In the genomic region with DNA sequence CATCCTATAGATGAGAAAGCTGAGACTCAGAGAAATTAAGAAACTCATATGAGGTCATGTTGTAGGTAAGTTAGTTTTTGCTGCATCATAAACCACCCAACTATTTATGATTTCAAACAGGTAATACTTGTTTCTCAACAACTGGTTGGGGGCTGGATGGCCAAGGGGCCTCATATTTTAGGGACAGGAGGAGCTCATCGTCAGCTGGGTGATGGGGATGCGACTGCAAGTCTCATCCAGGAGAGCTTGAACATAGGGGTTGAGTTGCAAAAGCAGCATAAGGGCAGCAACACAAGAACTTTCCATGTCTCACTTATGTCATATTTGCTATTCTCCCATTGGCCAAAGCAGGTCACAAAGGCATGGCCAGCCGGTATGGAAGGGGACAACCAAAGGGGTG, we compare ENCODE assay signal across 24 cellular contexts. TPM values are rescaled to one million over a fixed set of nuclear protein-coding genes. Genes with fewer than 3 reads are reported as not detected.
DNase-seq lines count a peak whose midpoint lies in the region; ATAC-seq, FAIRE-seq and TF ChIP-seq lines count a peak whose summit lies in the region.
"Had no signal": no experiment of that assay in that cellular context is flagged by ENCODE, and none has a peak within 500 bp of the region (broad histone marks: within the 10 kb centered on the region; RNA-seq: fewer than 3 reads in every experiment).

No MANE protein-coding gene starts in this region.

- TF ChIP-seq POLR2A in K562 (conservative IDR thresholded peaks at IDR 0.05), result no peak

- intact Hi-C loops in K562 (cut with micrococcal nuclease), result loop anchor here (5.0 kb wide), 1 partner anchor 142 kb away; no protein-coding TSS in a partner anchor

- in situ Hi-C loops in K562 (cut with MboI), result loop anchor here (10.0 to 25.0 kb wide), 3 partner anchors 135 to 783 kb away; no protein-coding TSS in a partner anchor

- POLR2A ChIA-PET in K562 (lab: Yijun Ruan, JAX), result interaction anchor here (1.2 kb wide), 1 partner anchor 35 kb away, joined by 3 read pairs; no protein-coding TSS in a partner anchor

- no peaks in the 10 kb centered on the region for H3K9me3 Mint-ChIP-seq in type B pancreatic cell
- no peaks in the 10 kb centered on the region for H3K9me3 Mint-ChIP-seq in activated T-cell treated with anti-CD3 and anti-CD28 coated beads, Interleukin-2, amount 50 U/mL, for 4 hours
- H3K9me3 Mint-ChIP-seq: CD4-positive, alpha-beta T cell; CD8-positive, alpha-beta T cell had no signal

- no peaks in the 10 kb centered on the region for H3K27me3 ChIP-seq in K562 (ENCODE audit: control insufficient read depth in 2 of 2, insufficient read depth in 2 of 2, low read length in 2 of 2)
- H3K27me3 ChIP-seq: BE2C, BLaER1 had no signal

- H4K20me1 ChIP-seq in K562 (replicated peaks; ENCODE audit: control insufficient read depth, insufficient read depth, low read length), result no peaks in the 10 kb centered on the region; the same call in 1 of the 2 replicates
- H4K20me1 ChIP-seq: BLaER1 had no signal

- TF ChIP-seq CTCF in K562 (IDR thresholded peaks at IDR 0.05 in 2 of 3, conservative IDR thresholded peaks at IDR 0.05 in 1 of 3; ENCODE audit: insufficient read depth in 2 of 3, low read depth in 1 of 3, low read length in 3 of 3) (no peak), type B pancreatic cell (conservative IDR thresholded peaks at IDR 0.05) (no peak)

- BruUV-seq in K562 (replicated peaks; lab: Mats Ljungman, UMichigan), result no TSS peak

- peaks cover 20% of the 10 kb centered on the region for H3K4me1 Mint-ChIP-seq in type B pancreatic cell (ENCODE audit: unreplicated experiment)
- peaks cover 15% of the 10 kb centered on the region for H3K4me1 Mint-ChIP-seq in activated T-cell treated with anti-CD3 and anti-CD28 coated beads, Interleukin-2, amount 50 U/mL, for 4 hours (ENCODE audit: low read depth)

- H3K4me2 ChIP-seq in K562 (ENCODE audit: insufficient read depth, low read length), result no peak overlapping the region
- H3K4me2 ChIP-seq: BLaER1 had no signal

- H3K9me3 ChIP-seq in K562 (replicated peaks; ENCODE audit: control insufficient read depth, insufficient read depth, low read depth, low read length), result peaks cover 2% of the 10 kb centered on the region; the same call in 1 of the 2 replicates
- H3K9me3 ChIP-seq: BE2C, Caco-2 had no signal

- H3K27ac ChIP-seq in K562 (ENCODE audit: extremely low read depth, low read depth, low read length), result no peak overlapping the region
- H3K27ac ChIP-seq: BLaER1 had no signal

- no peaks in the 10 kb centered on the region for H3K9me1 ChIP-seq in K562 (ENCODE audit: control insufficient read depth, insufficient read depth, low read length)

- H3K27me3 Mint-ChIP-seq in type B pancreatic cell, result peaks cover 10% of the 10 kb centered on the region
- H3K27me3 Mint-ChIP-seq in activated T-cell treated with anti-CD3 and anti-CD28 coated beads, Interleukin-2, amount 50 U/mL, for 4 hours (ENCODE audit: low read depth), result no peaks in the 10 kb centered on the region
- H3K27me3 Mint-ChIP-seq: CD4-positive, alpha-beta T cell had no signal

- H3K4me1 ChIP-seq in K562 (replicated peaks in 1 of 2; ENCODE audit: control insufficient read depth in 2 of 2, insufficient read depth in 2 of 2, low read length in 2 of 2), result peaks cover 17% of the 10 kb centered on the region in 2 experiments; a peak in 4 of 5 replicates
- H3K4me1 ChIP-seq: BE2C, Caco-2 had no signal

- peak overlapping the region; percentile 44 for H3K27ac Mint-ChIP-seq in type B pancreatic cell
- H3K27ac Mint-ChIP-seq: CD4-positive, alpha-beta T cell; CD8-positive, alpha-beta T cell had no signal

- FAIRE-seq in K562 (lab: Jason Lieb, UNC), result no peak
- FAIRE-seq: A204.1, D721Med, G401.6, GM12891 had no signal

- TF ChIP-seq EP300 in Ishikawa (IDR thresholded peaks at IDR 0.05; ENCODE audit: borderline replicate concordance) (no peak), K562 (IDR thresholded peaks at IDR 0.05; ENCODE audit: low read length) (no peak)

- WGBS in K562 (ENCODE audit: insufficient coverage, low coverage, missing lambda C conversion rate), result 66% methylated on average over 3 of the region's 3 CpGs

- TF ChIP-seq RAD21 in Ishikawa (IDR thresholded peaks at IDR 0.05; ENCODE audit: low read depth), result no peak
- no peak for TF ChIP-seq RAD21 in K562 (CRISPR knock-in tag; conservative IDR thresholded peaks at IDR 0.05 in 1 of 2, IDR thresholded peaks at IDR 0.05 in 1 of 2)

- no peak overlapping the region for H2AFZ ChIP-seq in K562 (ENCODE audit: low read depth, low read length)

- no peak for DNase-seq in K562 (ENCODE audit: extremely low read depth in 1 of 4, low spot score in 3 of 4)
- DNase-seq in mesenteric fat pad (ENCODE audit: low spot score), result peak; percentile 57
- DNase-seq in type B pancreatic cell (ENCODE audit: extremely low spot score, unreplicated experiment), result no peak
- DNase-seq in SW480 (ENCODE audit: low spot score), result no peak
- DNase-seq in activated T-cell treated with anti-CD3 and anti-CD28 coated beads, Interleukin-2, amount 50 U/mL, for 4 hours, result no peak
- DNase-seq: 8988T; ACHN; BE2C; C1 segment of cervical spinal cord; Calu3; CD4-positive, alpha-beta T cell; CD8-positive, alpha-beta T cell; DMS79 treated with DMSO at 0.1 percent for 48 hours; GF-D8 had no signal

- no peak overlapping the region for H3K4me3 Mint-ChIP-seq in type B pancreatic cell
- no peak overlapping the region for H3K4me3 Mint-ChIP-seq in activated T-cell treated with anti-CD3 and anti-CD28 coated beads, Interleukin-2, amount 50 U/mL, for 4 hours
- H3K4me3 Mint-ChIP-seq: CD4-positive, alpha-beta T cell; CD8-positive, alpha-beta T cell had no signal

- H3K9ac ChIP-seq in K562 (ENCODE audit: insufficient read depth in 1 of 2, low read depth in 2 of 2, low read length in 2 of 2), result no peak overlapping the region
- H3K9ac ChIP-seq: BLaER1 had no signal

- CTCF ChIA-PET in K562 (lab: Yijun Ruan, JAX; ENCODE audit: low intra/inter-chr PET ratio), result no interaction called here

- H3K36me3 ChIP-seq in K562 (ENCODE audit: control insufficient read depth, insufficient read depth, low read length), result no peaks in the 10 kb centered on the region
- H3K36me3 ChIP-seq: BE2C, BLaER1 had no signal

- peaks cover 7% of the 10 kb centered on the region for H3K36me3 Mint-ChIP-seq in type B pancreatic cell
- no peaks in the 10 kb centered on the region for H3K36me3 Mint-ChIP-seq in activated T-cell treated with anti-CD3 and anti-CD28 coated beads, Interleukin-2, amount 50 U/mL, for 4 hours (ENCODE audit: insufficient read depth)

- H3K4me3 ChIP-seq in K562, result no peak overlapping the region
- H3K4me3 ChIP-seq: BLaER1 had no signal

- ATAC-seq in K562 (no peak), GM18511 (IDR thresholded peaks at IDR 0.05; ENCODE audit: unreplicated experiment) (no peak)
- ATAC-seq in activated T-cell treated with anti-CD3 and anti-CD28 coated beads, Interleukin-2, amount 50 U/mL, for 4 hours, result no peak
- ATAC-seq: CD8-positive, alpha-beta T cell had no signal

- no peaks in the 10 kb centered on the region for H3K79me2 ChIP-seq in K562 (ENCODE audit: control insufficient read depth, insufficient read depth, low read length)

RNA-seq across cellular contexts. Expression of a gene that starts 3.6 kb away (rescaled TPM):
- total RNA-seq in K562 (2011; cell fraction: chromatin; rRNA removed; ENCODE audit: low replicate concordance), result 96.1 TPM in 1 of 2 replicates, not detected in the other
- 340 and 743 TPM in 2 replicates for total RNA-seq in K562 (2011; cell fraction: nucleolus; rRNA removed)
- 584 and 1,519 TPM in 2 replicates for total RNA-seq in K562 (2011; cell fraction: nucleoplasm; rRNA removed)
- total RNA-seq in K562 (2014; rRNA removed) (131 TPM in 1 of 2 replicates, not detected in the other), K562 (2014; rRNA removed; fragmentation: Illumina TruSeq; extraction: Trizol) (236 and 253 TPM in 2 replicates), K562 (2015; rRNA removed; fragmentation: Illumina TruSeq; extraction: Trizol) (169 and 170 TPM in 2 replicates), K562 (2021) (33.0 and 34.0 TPM in 2 replicates), mesenteric fat pad (7.5 TPM), type B pancreatic cell (ENCODE audit: low replicate concordance) (4.9 and 18.8 TPM in 2 replicates)
- polyA plus RNA-seq in K562 (2011; rRNA removed) (20.4 and 169 TPM in 2 replicates), K562 (2014; fragmentation: Illumina TruSeq; extraction: Trizol) (not detected in 2 replicates), K562 (2014; fragmentation: Nextera tagmentation; extraction: Ambion mirVana) (1 to 10 TPM in 1 of 2 experiments, not detected in 1; 5.8 TPM), K562 (2014; rRNA removed) (not detected in 2 replicates)
- polyA plus RNA-seq in K562 (2011; cell fraction: cytosol; rRNA removed), result not detected in 2 replicates
- polyA plus RNA-seq in K562 (2011; cell fraction: nucleus; rRNA removed), result 27.2 and 46.0 TPM in 2 replicates
- polyA plus RNA-seq in K562 (2012), result not detected in 2 replicates
- polyA minus RNA-seq in K562 (2011; rRNA and poly(A)+ RNA removed), result 74.3 and 391 TPM in 2 replicates
- 45.0 and 202 TPM in 2 replicates for polyA minus RNA-seq in K562 (2011; cell fraction: cytosol; rRNA and poly(A)+ RNA removed)
- polyA minus RNA-seq in K562 (2011; cell fraction: nucleus; rRNA and poly(A)+ RNA removed), result 490 and 616 TPM in 2 replicates
- 10 to 100 TPM; 27.8 to 49.1 (median 40.2) TPM for total RNA-seq in activated T-cell treated with anti-CD3 and anti-CD28 coated beads, Interleukin-2, amount 50 U/mL, for 4 hours
- total RNA-seq: Calu3 had no signal
- polyA plus RNA-seq: AG04450 had no signal

RNA-seq across cellular contexts. Expression of a gene that starts 35.6 kb away (rescaled TPM):
- 0.21 and 1.1 TPM in 2 replicates for total RNA-seq in K562 (2011; cell fraction: chromatin; rRNA removed; ENCODE audit: low replicate concordance)
- total RNA-seq in K562 (2011; cell fraction: nucleolus; rRNA removed), result 0.67 TPM in 1 of 2 replicates, not detected in the other
- total RNA-seq in K562 (2011; cell fraction: nucleoplasm; rRNA removed), result 0.29 and 0.46 TPM in 2 replicates
- total RNA-seq in K562 (2014; rRNA removed) (2.0 and 2.2 TPM in 2 replicates), K562 (2014; rRNA removed; fragmentation: Illumina TruSeq; extraction: Trizol) (4.3 and 4.7 TPM in 2 replicates), K562 (2015; rRNA removed; fragmentation: Illumina TruSeq; extraction: Trizol) (4.0 and 5.3 TPM in 2 replicates), K562 (2021) (1.9 and 2.0 TPM in 2 replicates), mesenteric fat pad (18.7 TPM), type B pancreatic cell (ENCODE audit: low replicate concordance) (18.6 and 18.7 TPM in 2 replicates)
- polyA plus RNA-seq in K562 (2011; rRNA removed) (4.6 and 6.0 TPM in 2 replicates), K562 (2014; fragmentation: Illumina TruSeq; extraction: Trizol) (3.1 and 4.7 TPM in 2 replicates), K562 (2014; fragmentation: Nextera tagmentation; extraction: Ambion mirVana) (1 to 10 TPM; 2.1 TPM), K562 (2014; rRNA removed) (2.2 and 3.3 TPM in 2 replicates)
- 0.98 and 1.6 TPM in 2 replicates for polyA plus RNA-seq in K562 (2011; cell fraction: cytosol; rRNA removed)
- 1.3 and 1.7 TPM in 2 replicates for polyA plus RNA-seq in K562 (2011; cell fraction: nucleus; rRNA removed)
- 3.5 and 5.6 TPM in 2 replicates for polyA plus RNA-seq in K562 (2012)
- polyA minus RNA-seq in K562 (2011; rRNA and poly(A)+ RNA removed), result 2.2 and 2.7 TPM in 2 replicates
- 0.95 and 1.3 TPM in 2 replicates for polyA minus RNA-seq in K562 (2011; cell fraction: cytosol; rRNA and poly(A)+ RNA removed)
- polyA minus RNA-seq in K562 (2011; cell fraction: nucleus; rRNA and poly(A)+ RNA removed), result 0.54 and 0.89 TPM in 2 replicates
- 1 to 10 TPM; 5.7 to 6.9 (median 6.6) TPM for total RNA-seq in activated T-cell treated with anti-CD3 and anti-CD28 coated beads, Interleukin-2, amount 50 U/mL, for 4 hours

RNA-seq across cellular contexts. Expression of a gene that starts 47.6 kb away (rescaled TPM):
- total RNA-seq in K562 (2011; cell fraction: chromatin; rRNA removed; ENCODE audit: low replicate concordance), result not detected in 2 replicates
- not detected in 2 replicates for total RNA-seq in K562 (2011; cell fraction: nucleolus; rRNA removed)
- total RNA-seq in K562 (2011; cell fraction: nucleoplasm; rRNA removed), result not detected in 2 replicates
- not detected in 2 replicates for total RNA-seq in K562 (2014; rRNA removed)
- not detected in 2 replicates for total RNA-seq in K562 (2014; rRNA removed; fragmentation: Illumina TruSeq; extraction: Trizol)
- not detected in 2 replicates for total RNA-seq in K562 (2015; rRNA removed; fragmentation: Illumina TruSeq; extraction: Trizol)
- total RNA-seq in K562 (2021), result not detected in 2 replicates
- not detected in 2 replicates for polyA plus RNA-seq in K562 (2011; rRNA removed)
- polyA plus RNA-seq in K562 (2011; cell fraction: cytosol; rRNA removed), result not detected in 2 replicates
- polyA plus RNA-seq in K562 (2011; cell fraction: nucleus; rRNA removed), result not detected in 2 replicates
- polyA plus RNA-seq in K562 (2012), result not detected in 2 replicates
- polyA plus RNA-seq in K562 (2014; fragmentation: Illumina TruSeq; extraction: Trizol), result not detected in 2 replicates
- not detected for polyA plus RNA-seq in K562 (2014; fragmentation: Nextera tagmentation; extraction: Ambion mirVana)
- polyA plus RNA-seq in K562 (2014; rRNA removed), result not detected in 2 replicates
- polyA minus RNA-seq in K562 (2011; rRNA and poly(A)+ RNA removed), result not detected in 2 replicates
- polyA minus RNA-seq in K562 (2011; cell fraction: cytosol; rRNA and poly(A)+ RNA removed), result not detected in 2 replicates
- not detected in 2 replicates for polyA minus RNA-seq in K562 (2011; cell fraction: nucleus; rRNA and poly(A)+ RNA removed)
- total RNA-seq in mesenteric fat pad, result not detected
- 0.87 TPM in 1 of 2 replicates, not detected in the other for total RNA-seq in type B pancreatic cell (ENCODE audit: low replicate concordance)
- not detected for total RNA-seq in activated T-cell treated with anti-CD3 and anti-CD28 coated beads, Interleukin-2, amount 50 U/mL, for 4 hours
- total RNA-seq: A673; Caco-2; Calu3; CD4-positive, alpha-beta T cell; CD8-positive, alpha-beta T cell had no signal
- polyA plus RNA-seq: AG04450 had no signal
